ENCODE assay signal across 15 cellular contexts in the genomic region with DNA sequence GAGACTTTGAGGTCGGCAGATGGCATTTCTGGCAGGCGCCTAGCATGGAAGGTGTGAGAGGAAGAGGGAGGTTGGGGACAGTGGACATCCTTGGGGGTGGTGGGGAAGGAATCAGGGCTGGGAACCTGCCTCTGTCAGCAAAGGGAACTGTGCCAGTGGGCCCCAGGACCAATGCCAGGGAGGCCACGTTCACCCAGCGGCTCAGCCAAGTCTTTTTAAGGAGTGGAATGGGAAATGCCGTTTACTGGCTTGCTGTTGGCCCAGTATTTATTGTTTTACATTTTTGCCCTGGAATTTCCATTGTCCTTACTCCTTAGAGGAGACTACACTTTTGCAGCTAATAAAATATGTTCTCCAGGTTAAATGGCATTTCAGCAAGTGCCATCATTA.
DNase-seq lines count a peak whose midpoint lies in the region; ATAC-seq, FAIRE-seq and TF ChIP-seq lines count a peak whose summit lies in the region.
"Had no signal": no experiment of that assay in that cellular context is flagged by ENCODE, and none has a peak within 500 bp of the region (broad histone marks: within the 10 kb centered on the region; RNA-seq: fewer than 3 reads in every experiment).

No MANE protein-coding gene starts in this region.

- no peak for TF ChIP-seq EP300 in A549 (IDR thresholded peaks at IDR 0.05)

- TF ChIP-seq CTCF in A549 (IDR thresholded peaks at IDR 0.05) (no peak), esophagus squamous epithelium (IDR thresholded peaks at IDR 0.05) (no peak)

- H4K8ac ChIP-seq in neuronal stem cell (ENCODE audit: low read depth, low read length) = no peak overlapping the region

- peaks cover 0 to 6% (median 0%) of the 10 kb centered on the region in 5 donors for H3K36me3 Mint-ChIP-seq in naive thymus-derived CD4-positive, alpha-beta T cell
- H3K36me3 Mint-ChIP-seq: natural killer cell had no signal

- H3K23ac ChIP-seq in neuronal stem cell (ENCODE audit: low read depth, low read length, poor library complexity) = no peak overlapping the region

- peaks cover 0 to 18% (median 15%) of the 10 kb centered on the region in 5 donors for H3K27me3 Mint-ChIP-seq in naive thymus-derived CD4-positive, alpha-beta T cell

- no peak overlapping the region for H3K14ac ChIP-seq in neuronal stem cell (ENCODE audit: low read length)

- H3K4me1 ChIP-seq in A549 (peaks cover 46% of the 10 kb centered on the region), esophagus squamous epithelium (peaks cover 0 to 35% (median 24%) of the 10 kb centered on the region in 3 donors), neuronal stem cell (ENCODE audit: control insufficient read depth in 2 of 2, insufficient read depth in 1 of 2, low read depth in 1 of 2, low read length in 2 of 2) (peaks cover 16 to 17% of the 10 kb centered on the region in 2 donors)
- H3K4me1 ChIP-seq in naive thymus-derived CD4-positive, alpha-beta T cell (ENCODE audit: control insufficient read depth in 2 of 2, insufficient read depth in 2 of 2, low read length in 2 of 2) = no peaks in the 10 kb centered on the region
- H3K4me1 ChIP-seq: right lobe of liver had no signal

- no peak overlapping the region for H2AFZ ChIP-seq in neuronal stem cell (ENCODE audit: low read length)

- no peak overlapping the region for H3K4me3 Mint-ChIP-seq in naive thymus-derived CD4-positive, alpha-beta T cell
- H3K4me3 Mint-ChIP-seq: natural killer cell had no signal

- FAIRE-seq in A549 (lab: Jason Lieb, UNC) = no peak
- FAIRE-seq: bronchial epithelial cell, kidney had no signal

- 90% methylated on average over 5 of the region's 5 CpGs for WGBS in A549 (ENCODE audit: missing lambda C conversion rate)
- WGBS in esophagus squamous epithelium, 2 donors = 32 to 42% methylated on average over 5 of the region's 5 CpGs
- no CpG with 5 or more reads among the region's 5 CpGs for WGBS in neuronal stem cell (ENCODE audit: extremely low coverage in 2 of 2, insufficient read length in 2 of 2, insufficient replicate concordance in 1 of 2), 2 donors

- no peak overlapping the region for H2BK12ac ChIP-seq in neuronal stem cell (ENCODE audit: low read length)

- peaks cover 0 to 5% (median 0%) of the 10 kb centered on the region in 11 donors for H3K9me3 Mint-ChIP-seq in naive thymus-derived CD4-positive, alpha-beta T cell
- H3K9me3 Mint-ChIP-seq: natural killer cell had no signal

- POLR2A ChIA-PET in A549 (lab: Yijun Ruan, JAX) = no interaction called here
- POLR2A ChIA-PET in naive thymus-derived CD4-positive, alpha-beta T cell (lab: Charles Lee) = interaction anchor here (0.6 kb wide), 1 partner anchor 1385 kb away, joined by 3 read pairs; no protein-coding TSS in a partner anchor

- H3K27ac ChIP-seq in A549 = peak overlapping the region; percentile 56 to 81; a peak in 5 of 6 replicates
- peak overlapping the region; percentile 12 to 73 (median 38) for H3K27ac ChIP-seq in esophagus squamous epithelium
- H3K27ac ChIP-seq in neuronal stem cell (replicated peaks; ENCODE audit: low read length) = no peak overlapping the region
- H3K27ac ChIP-seq in naive thymus-derived CD4-positive, alpha-beta T cell (ENCODE audit: low read depth, low read length) = no peak overlapping the region
- H3K27ac ChIP-seq: right lobe of liver had no signal

- peaks cover 7% of the 10 kb centered on the region; the same call in 2 of the 3 replicates for H3K9me3 ChIP-seq in A549
- no peaks in the 10 kb centered on the region for H3K9me3 ChIP-seq in esophagus squamous epithelium
- peaks cover 2 to 7% of the 10 kb centered on the region in 2 donors for H3K9me3 ChIP-seq in neuronal stem cell (replicated peaks in 1 of 2; ENCODE audit: control insufficient read depth in 2 of 2, insufficient read depth in 1 of 2, low read depth in 1 of 2, low read length in 2 of 2)
- no peaks in the 10 kb centered on the region for H3K9me3 ChIP-seq in naive thymus-derived CD4-positive, alpha-beta T cell (ENCODE audit: control insufficient read depth in 2 of 3, low read length in 3 of 3)
- H3K9me3 ChIP-seq: right lobe of liver had no signal

- H2BK120ac ChIP-seq in neuronal stem cell (ENCODE audit: low read depth, low read length) = no peak overlapping the region

- H3K27me3 ChIP-seq in esophagus squamous epithelium = no peaks in the 10 kb centered on the region
- peaks cover 0 to 4% (median 0%) of the 10 kb centered on the region in 3 experiments for H3K27me3 ChIP-seq in neuronal stem cell (ENCODE audit: control insufficient read depth in 3 of 3, insufficient read depth in 3 of 3, low read depth in 1 of 3, low read length in 3 of 3)
- no peaks in the 10 kb centered on the region for H3K27me3 ChIP-seq in naive thymus-derived CD4-positive, alpha-beta T cell (ENCODE audit: control insufficient read depth in 2 of 2, insufficient read depth in 2 of 2, low read length in 2 of 2)
- H3K27me3 ChIP-seq: right lobe of liver had no signal

- H3K9ac ChIP-seq in neuronal stem cell (ENCODE audit: low read depth, low read length, poor library complexity) = no peak overlapping the region

- H4K91ac ChIP-seq in neuronal stem cell (ENCODE audit: low read depth, low read length, poor library complexity) = no peak overlapping the region

- no peak for TF ChIP-seq RAD21 in A549 (conservative IDR thresholded peaks at IDR 0.05 in 1 of 2, IDR thresholded peaks at IDR 0.05 in 1 of 2)

- no peak overlapping the region for H2AK5ac ChIP-seq in neuronal stem cell (ENCODE audit: low read depth, low read length)

- H3K36me3 ChIP-seq in esophagus squamous epithelium = no peaks in the 10 kb centered on the region
- no peaks in the 10 kb centered on the region for H3K36me3 ChIP-seq in neuronal stem cell (replicated peaks in 1 of 2; ENCODE audit: control insufficient read depth in 2 of 2, insufficient read depth in 2 of 2, low read length in 2 of 2)
- H3K36me3 ChIP-seq in naive thymus-derived CD4-positive, alpha-beta T cell (ENCODE audit: control insufficient read depth in 2 of 3, insufficient read depth in 3 of 3, low read length in 3 of 3) = no peaks in the 10 kb centered on the region
- H3K36me3 ChIP-seq: right lobe of liver had no signal

- ATAC-seq in A549 (no peak), GM19023 (IDR thresholded peaks at IDR 0.05; ENCODE audit: unreplicated experiment) (no peak), HG02642 (IDR thresholded peaks at IDR 0.05; ENCODE audit: poor library complexity, unreplicated experiment) (no peak)
- ATAC-seq in naive thymus-derived CD4-positive, alpha-beta T cell = no peak
- ATAC-seq: natural killer cell had no signal

- no peak overlapping the region for H2BK15ac ChIP-seq in neuronal stem cell (ENCODE audit: low read length)

- no peak overlapping the region for H3K4ac ChIP-seq in neuronal stem cell (ENCODE audit: low read length)

- intact Hi-C loops in esophagus squamous epithelium (cut with DNase I) = no loop called here
- intact Hi-C loops in naive thymus-derived CD4-positive, alpha-beta T cell (cut with micrococcal nuclease) = no loop called here

- no peak overlapping the region for H3K27ac Mint-ChIP-seq in naive thymus-derived CD4-positive, alpha-beta T cell

- TF ChIP-seq POLR2A in A549 (IDR thresholded peaks at IDR 0.05; ENCODE audit: low read length) (no peak), esophagus squamous epithelium (IDR thresholded peaks at IDR 0.05) (no peak)

- no peaks in the 10 kb centered on the region for H3K79me1 ChIP-seq in neuronal stem cell (ENCODE audit: low read depth, low read length)

- H3K4me1 Mint-ChIP-seq in naive thymus-derived CD4-positive, alpha-beta T cell = peaks cover 0 to 2% (median 0%) of the 10 kb centered on the region in 7 donors
- H3K4me1 Mint-ChIP-seq: natural killer cell had no signal

- no peak overlapping the region for H3K4me3 ChIP-seq in A549
- H3K4me3 ChIP-seq in esophagus squamous epithelium = no peak overlapping the region
- no peak overlapping the region for H3K4me3 ChIP-seq in neuronal stem cell (ENCODE audit: low read length in 2 of 2)
- H3K4me3 ChIP-seq in naive thymus-derived CD4-positive, alpha-beta T cell (ENCODE audit: low read length) = no peak overlapping the region
- H3K4me3 ChIP-seq: right lobe of liver had no signal

- H2BK5ac ChIP-seq in neuronal stem cell (ENCODE audit: low read length) = no peak overlapping the region

- H3K4me2 ChIP-seq in A549 (no peak overlapping the region), neuronal stem cell (ENCODE audit: insufficient read depth, low read length, poor library complexity, severe bottlenecking) (no peak overlapping the region)

- CTCF ChIA-PET in A549 (lab: Yijun Ruan, JAX) = interaction anchor here (0.7 to 2.4 kb wide), 5 partner anchors 18 to 130 kb away, joined by 3 to 9 read pairs (median 5); no protein-coding TSS in a partner anchor
- CTCF ChIA-PET in naive thymus-derived CD4-positive, alpha-beta T cell (lab: Charles Lee) = no interaction called here

- DNase-seq in A549 (ENCODE audit: low read depth in 1 of 2, low spot score in 1 of 2) (no peak), NCI-H446 treated with DMSO at 0.1 percent for 48 hours (lab: John Stamatoyannopoulos, UW) (peak; percentile 37), esophagus squamous epithelium (lab: John Stamatoyannopoulos, UW) (no peak), neuronal stem cell (ENCODE audit: low spot score) (no peak)
- DNase-seq in activated CD8-positive, alpha-beta memory T cell treated with anti-CD3 and anti-CD28 coated beads, Interleukin-2, amount 50 U/mL, for 4 hours = no peak
- DNase-seq in naive thymus-derived CD4-positive, alpha-beta T cell = no peak
- DNase-seq: activated gamma-delta T cell treated with Interleukin-2 at 50 U/mL for 16 hours; kidney; natural killer cell; NCI-H1436 treated with DMSO at 0.1 percent for 48 hours; right lobe of liver; stimulated activated CD4-positive, alpha-beta T cell treated with anti-CD3 and anti-CD28 coated beads, Interleukin-4, amount 100 ng/mL, for 4 hours had no signal

- H3K18ac ChIP-seq in neuronal stem cell (ENCODE audit: low read length) = peak overlapping the region; percentile 6

TF ChIP-seq in A549, 52 proteins besides CTCF, POLR2A, EP300 and RAD21 (continues in another document):
- TF ChIP-seq, protein P1, sequence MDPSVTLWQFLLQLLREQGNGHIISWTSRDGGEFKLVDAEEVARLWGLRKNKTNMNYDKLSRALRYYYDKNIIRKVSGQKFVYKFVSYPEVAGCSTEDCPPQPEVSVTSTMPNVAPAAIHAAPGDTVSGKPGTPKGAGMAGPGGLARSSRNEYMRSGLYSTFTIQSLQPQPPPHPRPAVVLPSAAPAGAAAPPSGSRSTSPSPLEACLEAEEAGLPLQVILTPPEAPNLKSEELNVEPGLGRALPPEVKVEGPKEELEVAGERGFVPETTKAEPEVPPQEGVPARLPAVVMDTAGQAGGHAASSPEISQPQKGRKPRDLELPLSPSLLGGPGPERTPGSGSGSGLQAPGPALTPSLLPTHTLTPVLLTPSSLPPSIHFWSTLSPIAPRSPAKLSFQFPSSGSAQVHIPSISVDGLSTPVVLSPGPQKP (IDR thresholded peaks at IDR 0.05; ENCODE audit: low read depth, low read length) = no peak
- TF ChIP-seq NFE2L2 (conservative IDR thresholded peaks at IDR 0.05; ENCODE audit: low read length) (no peak), FOSL2 (IDR thresholded peaks at IDR 0.05) (no peak), FOSL2 (CRISPR knock-in tag; IDR thresholded peaks at IDR 0.05) (no peak), NPAS2 (CRISPR knock-in tag; IDR thresholded peaks at IDR 0.05; ENCODE audit: borderline replicate concordance) (no peak), MAZ (IDR thresholded peaks at IDR 0.05; ENCODE audit: borderline replicate concordance, low read depth, low read length) (no peak), TFCP2L1 (CRISPR knock-in tag; IDR thresholded peaks at IDR 0.05) (no peak)

Comparison
In these comparisons a context has a peak if more than half of its experiments do, and no peak if none do; other contexts are left out.
1. H3K27ac ChIP-seq: peak in A549 (2 of 2) and esophagus squamous epithelium (4 of 4); none in neuronal stem cell (single experiment) and naive thymus-derived CD4-positive, alpha-beta T cell (single experiment).